Comparison of ENCODE assay signal across 1 cellular context in the genomic region with DNA sequence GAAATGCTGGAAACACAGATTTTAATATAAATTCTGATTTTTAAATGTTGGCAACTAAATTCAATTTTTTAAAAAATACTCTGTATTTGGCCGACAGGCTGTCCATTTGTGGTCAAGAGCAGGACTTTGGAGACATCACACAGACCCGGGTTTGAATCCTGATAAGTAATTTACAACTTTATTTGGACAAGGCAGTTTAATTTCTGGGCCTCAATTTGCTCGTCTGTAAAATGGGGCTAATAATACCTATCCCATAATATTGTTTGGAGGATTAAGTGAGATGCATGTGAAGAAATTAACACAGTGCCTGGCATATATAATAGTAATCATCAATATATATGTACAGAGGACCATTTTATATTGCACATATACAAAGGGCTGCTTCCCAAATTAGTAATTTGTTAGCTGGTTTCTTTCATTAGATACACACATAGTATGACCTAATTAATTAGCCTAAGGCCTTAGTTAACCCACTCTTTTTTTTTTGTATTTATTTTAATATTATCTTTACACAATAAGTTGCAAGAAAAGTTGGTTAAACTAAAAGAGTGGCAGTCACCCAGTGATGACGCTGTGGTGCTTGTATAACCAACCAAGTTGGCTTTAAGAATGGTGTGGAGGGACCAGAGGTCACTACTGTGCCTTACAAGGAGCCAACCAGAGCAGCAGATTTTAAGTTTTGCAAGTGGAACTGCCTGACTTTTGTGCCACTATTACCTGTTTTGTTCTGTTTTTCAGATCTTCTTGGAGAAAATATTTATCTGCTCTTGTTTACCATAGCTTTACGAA.
A peak's percentile ranks its signal among the peaks of the same experiment; 100 is the strongest.
TF ChIP-seq lines count a peak whose summit lies in the region.

No MANE protein-coding gene starts in this region.

TF ChIP-seq in K562, 482 proteins besides CTCF, POLR2A, EP300 and RAD21 (continued from another document and continues in another):
- TF ChIP-seq, protein P1, sequence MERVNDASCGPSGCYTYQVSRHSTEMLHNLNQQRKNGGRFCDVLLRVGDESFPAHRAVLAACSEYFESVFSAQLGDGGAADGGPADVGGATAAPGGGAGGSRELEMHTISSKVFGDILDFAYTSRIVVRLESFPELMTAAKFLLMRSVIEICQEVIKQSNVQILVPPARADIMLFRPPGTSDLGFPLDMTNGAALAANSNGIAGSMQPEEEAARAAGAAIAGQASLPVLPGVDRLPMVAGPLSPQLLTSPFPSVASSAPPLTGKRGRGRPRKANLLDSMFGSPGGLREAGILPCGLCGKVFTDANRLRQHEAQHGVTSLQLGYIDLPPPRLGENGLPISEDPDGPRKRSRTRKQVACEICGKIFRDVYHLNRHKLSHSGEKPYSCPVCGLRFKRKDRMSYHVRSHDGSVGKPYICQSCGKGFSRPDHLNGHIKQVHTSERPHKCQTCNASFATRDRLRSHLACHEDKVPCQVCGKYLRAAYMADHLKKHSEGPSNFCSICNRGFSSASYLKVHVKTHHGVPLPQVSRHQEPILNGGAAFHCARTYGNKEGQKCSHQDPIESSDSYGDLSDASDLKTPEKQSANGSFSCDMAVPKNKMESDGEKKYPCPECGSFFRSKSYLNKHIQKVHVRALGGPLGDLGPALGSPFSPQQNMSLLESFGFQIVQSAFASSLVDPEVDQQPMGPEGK (CRISPR knock-in tag; IDR thresholded peaks at IDR 0.05; ENCODE audit: borderline replicate concordance) = no peak
- TF ChIP-seq PPARD (CRISPR knock-in tag; IDR thresholded peaks at IDR 0.05) (no peak), SMARCE1 (IDR thresholded peaks at IDR 0.05) (no peak), MIER1 (IDR thresholded peaks at IDR 0.05; ENCODE audit: low read depth) (no peak), NRF1 (conservative IDR thresholded peaks at IDR 0.05 in 1 of 2, IDR thresholded peaks at IDR 0.05 in 1 of 2) (no peak), KDM2B (CRISPR knock-in tag; IDR thresholded peaks at IDR 0.05) (no peak), ZKSCAN8 (CRISPR knock-in tag; IDR thresholded peaks at IDR 0.05) (no peak; the same call in 1 of the 2 replicates), NR2C1 (IDR thresholded peaks at IDR 0.05) (peak; percentile 85), NR2C1 (tag; IDR thresholded peaks at IDR 0.05) (peak; percentile 73), SETDB1 (IDR thresholded peaks at IDR 0.05; ENCODE audit: low read length) (no peak), MED1 (CRISPR knock-in tag; IDR thresholded peaks at IDR 0.05; ENCODE audit: borderline replicate concordance) (no peak), MCM7 (IDR thresholded peaks at IDR 0.05) (no peak), MTA3 (IDR thresholded peaks at IDR 0.05; ENCODE audit: borderline replicate concordance) (no peak), TAF1 (IDR thresholded peaks at IDR 0.05; ENCODE audit: control insufficient read depth, extremely low read depth, insufficient read depth, low read length, severe bottlenecking) (peak; percentile 19), SNIP1 (IDR thresholded peaks at IDR 0.05; ENCODE audit: low read depth) (no peak), ADNP (tag; IDR thresholded peaks at IDR 0.05) (peak; percentile 100), CHD2 (IDR thresholded peaks at IDR 0.05; ENCODE audit: low read depth, low read length) (no peak), ZNF174 (CRISPR knock-in tag; IDR thresholded peaks at IDR 0.05) (no peak), ZBTB7A (IDR thresholded peaks at IDR 0.05; ENCODE audit: borderline replicate concordance, control insufficient read depth, low read depth, low read length) (no peak), RFX5 (IDR thresholded peaks at IDR 0.05; ENCODE audit: low read depth, low read length) (no peak), FOXM1 (IDR thresholded peaks at IDR 0.05; ENCODE audit: low read depth) (peak; percentile 9; the same call in 1 of the 2 replicates), FOXM1 (CRISPR knock-in tag; IDR thresholded peaks at IDR 0.05; ENCODE audit: low read depth) (no peak), GTF2E2 (tag; IDR thresholded peaks at IDR 0.05) (0 out of 2 replicates have a peak, but pooled peaks have one; percentile 23), CBFA2T3 (IDR thresholded peaks at IDR 0.05) (no peak), CTBP1 (IDR thresholded peaks at IDR 0.05; ENCODE audit: borderline replicate concordance) (no peak), ZKSCAN3 (CRISPR knock-in tag; IDR thresholded peaks at IDR 0.05) (no peak), RFX1 (IDR thresholded peaks at IDR 0.05) (no peak), ZNF75A (CRISPR knock-in tag; IDR thresholded peaks at IDR 0.05) (no peak), RBM25 (IDR thresholded peaks at IDR 0.05; ENCODE audit: low read depth, low read length, severe bottlenecking) (peak; percentile 99), KDM4B (IDR thresholded peaks at IDR 0.05; ENCODE audit: borderline replicate concordance in 2 of 2, low read depth in 1 of 2) (no peak), ARID1B (IDR thresholded peaks at IDR 0.05) (0 out of 2 replicates have a peak, but pooled peaks have one; percentile 4), TARDBP (IDR thresholded peaks at IDR 0.05) (no peak), ZFPM2 (CRISPR knock-in tag; IDR thresholded peaks at IDR 0.05) (no peak), FOXJ2 (tag; IDR thresholded peaks at IDR 0.05) (no peak), ARHGAP35 (IDR thresholded peaks at IDR 0.05; ENCODE audit: partially characterized antibody) (no peak), CBX3 (IDR thresholded peaks at IDR 0.05; ENCODE audit: borderline replicate concordance in 1 of 2, low read length in 2 of 2) (peak in 1 of 2 experiments; percentile 90; a peak in 1 of 3 replicates), SRSF9 (IDR thresholded peaks at IDR 0.05; ENCODE audit: borderline replicate concordance, low read depth, low read length) (no peak), PML (IDR thresholded peaks at IDR 0.05; ENCODE audit: low read length) (no peak)
- TF ChIP-seq, protein P2, sequence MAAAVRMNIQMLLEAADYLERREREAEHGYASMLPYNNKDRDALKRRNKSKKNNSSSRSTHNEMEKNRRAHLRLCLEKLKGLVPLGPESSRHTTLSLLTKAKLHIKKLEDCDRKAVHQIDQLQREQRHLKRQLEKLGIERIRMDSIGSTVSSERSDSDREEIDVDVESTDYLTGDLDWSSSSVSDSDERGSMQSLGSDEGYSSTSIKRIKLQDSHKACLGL (CRISPR knock-in tag; IDR thresholded peaks at IDR 0.05; ENCODE audit: borderline replicate concordance, poor library complexity, severe bottlenecking) = no peak
- TF ChIP-seq, protein P3, sequence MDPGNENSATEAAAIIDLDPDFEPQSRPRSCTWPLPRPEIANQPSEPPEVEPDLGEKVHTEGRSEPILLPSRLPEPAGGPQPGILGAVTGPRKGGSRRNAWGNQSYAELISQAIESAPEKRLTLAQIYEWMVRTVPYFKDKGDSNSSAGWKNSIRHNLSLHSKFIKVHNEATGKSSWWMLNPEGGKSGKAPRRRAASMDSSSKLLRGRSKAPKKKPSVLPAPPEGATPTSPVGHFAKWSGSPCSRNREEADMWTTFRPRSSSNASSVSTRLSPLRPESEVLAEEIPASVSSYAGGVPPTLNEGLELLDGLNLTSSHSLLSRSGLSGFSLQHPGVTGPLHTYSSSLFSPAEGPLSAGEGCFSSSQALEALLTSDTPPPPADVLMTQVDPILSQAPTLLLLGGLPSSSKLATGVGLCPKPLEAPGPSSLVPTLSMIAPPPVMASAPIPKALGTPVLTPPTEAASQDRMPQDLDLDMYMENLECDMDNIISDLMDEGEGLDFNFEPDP (CRISPR knock-in tag; IDR thresholded peaks at IDR 0.05) = no peak
- TF ChIP-seq, protein P4, sequence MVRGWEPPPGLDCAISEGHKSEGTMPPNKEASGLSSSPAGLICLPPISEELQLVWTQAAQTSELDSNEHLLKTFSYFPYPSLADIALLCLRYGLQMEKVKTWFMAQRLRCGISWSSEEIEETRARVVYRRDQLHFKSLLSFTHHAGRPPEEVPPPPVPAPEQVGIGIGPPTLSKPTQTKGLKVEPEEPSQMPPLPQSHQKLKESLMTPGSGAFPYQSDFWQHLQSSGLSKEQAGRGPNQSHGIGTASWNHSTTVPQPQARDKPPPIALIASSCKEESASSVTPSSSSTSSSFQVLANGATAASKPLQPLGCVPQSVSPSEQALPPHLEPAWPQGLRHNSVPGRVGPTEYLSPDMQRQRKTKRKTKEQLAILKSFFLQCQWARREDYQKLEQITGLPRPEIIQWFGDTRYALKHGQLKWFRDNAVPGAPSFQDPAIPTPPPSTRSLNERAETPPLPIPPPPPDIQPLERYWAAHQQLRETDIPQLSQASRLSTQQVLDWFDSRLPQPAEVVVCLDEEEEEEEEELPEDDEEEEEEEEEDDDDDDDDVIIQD (CRISPR knock-in tag; IDR thresholded peaks at IDR 0.05) = no peak
- TF ChIP-seq, protein P5, sequence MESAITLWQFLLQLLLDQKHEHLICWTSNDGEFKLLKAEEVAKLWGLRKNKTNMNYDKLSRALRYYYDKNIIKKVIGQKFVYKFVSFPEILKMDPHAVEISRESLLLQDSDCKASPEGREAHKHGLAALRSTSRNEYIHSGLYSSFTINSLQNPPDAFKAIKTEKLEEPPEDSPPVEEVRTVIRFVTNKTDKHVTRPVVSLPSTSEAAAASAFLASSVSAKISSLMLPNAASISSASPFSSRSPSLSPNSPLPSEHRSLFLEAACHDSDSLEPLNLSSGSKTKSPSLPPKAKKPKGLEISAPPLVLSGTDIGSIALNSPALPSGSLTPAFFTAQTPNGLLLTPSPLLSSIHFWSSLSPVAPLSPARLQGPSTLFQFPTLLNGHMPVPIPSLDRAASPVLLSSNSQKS (CRISPR knock-in tag; IDR thresholded peaks at IDR 0.05) = no peak
- TF ChIP-seq, protein P6, sequence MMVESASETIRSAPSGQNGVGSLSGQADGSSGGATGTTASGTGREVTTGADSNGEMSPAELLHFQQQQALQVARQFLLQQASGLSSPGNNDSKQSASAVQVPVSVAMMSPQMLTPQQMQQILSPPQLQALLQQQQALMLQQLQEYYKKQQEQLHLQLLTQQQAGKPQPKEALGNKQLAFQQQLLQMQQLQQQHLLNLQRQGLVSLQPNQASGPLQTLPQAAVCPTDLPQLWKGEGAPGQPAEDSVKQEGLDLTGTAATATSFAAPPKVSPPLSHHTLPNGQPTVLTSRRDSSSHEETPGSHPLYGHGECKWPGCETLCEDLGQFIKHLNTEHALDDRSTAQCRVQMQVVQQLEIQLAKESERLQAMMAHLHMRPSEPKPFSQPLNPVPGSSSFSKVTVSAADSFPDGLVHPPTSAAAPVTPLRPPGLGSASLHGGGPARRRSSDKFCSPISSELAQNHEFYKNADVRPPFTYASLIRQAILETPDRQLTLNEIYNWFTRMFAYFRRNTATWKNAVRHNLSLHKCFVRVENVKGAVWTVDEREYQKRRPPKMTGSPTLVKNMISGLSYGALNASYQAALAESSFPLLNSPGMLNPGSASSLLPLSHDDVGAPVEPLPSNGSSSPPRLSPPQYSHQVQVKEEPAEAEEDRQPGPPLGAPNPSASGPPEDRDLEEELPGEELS (CRISPR knock-in tag; IDR thresholded peaks at IDR 0.05; ENCODE audit: borderline replicate concordance) = no peak
- TF ChIP-seq, protein P7, sequence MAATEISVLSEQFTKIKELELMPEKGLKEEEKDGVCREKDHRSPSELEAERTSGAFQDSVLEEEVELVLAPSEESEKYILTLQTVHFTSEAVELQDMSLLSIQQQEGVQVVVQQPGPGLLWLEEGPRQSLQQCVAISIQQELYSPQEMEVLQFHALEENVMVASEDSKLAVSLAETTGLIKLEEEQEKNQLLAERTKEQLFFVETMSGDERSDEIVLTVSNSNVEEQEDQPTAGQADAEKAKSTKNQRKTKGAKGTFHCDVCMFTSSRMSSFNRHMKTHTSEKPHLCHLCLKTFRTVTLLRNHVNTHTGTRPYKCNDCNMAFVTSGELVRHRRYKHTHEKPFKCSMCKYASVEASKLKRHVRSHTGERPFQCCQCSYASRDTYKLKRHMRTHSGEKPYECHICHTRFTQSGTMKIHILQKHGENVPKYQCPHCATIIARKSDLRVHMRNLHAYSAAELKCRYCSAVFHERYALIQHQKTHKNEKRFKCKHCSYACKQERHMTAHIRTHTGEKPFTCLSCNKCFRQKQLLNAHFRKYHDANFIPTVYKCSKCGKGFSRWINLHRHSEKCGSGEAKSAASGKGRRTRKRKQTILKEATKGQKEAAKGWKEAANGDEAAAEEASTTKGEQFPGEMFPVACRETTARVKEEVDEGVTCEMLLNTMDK (IDR thresholded peaks at IDR 0.05; ENCODE audit: borderline replicate concordance, insufficient read depth, low read depth, low read length, poor library complexity, severe bottlenecking) = no peak
- TF ChIP-seq, protein P8, sequence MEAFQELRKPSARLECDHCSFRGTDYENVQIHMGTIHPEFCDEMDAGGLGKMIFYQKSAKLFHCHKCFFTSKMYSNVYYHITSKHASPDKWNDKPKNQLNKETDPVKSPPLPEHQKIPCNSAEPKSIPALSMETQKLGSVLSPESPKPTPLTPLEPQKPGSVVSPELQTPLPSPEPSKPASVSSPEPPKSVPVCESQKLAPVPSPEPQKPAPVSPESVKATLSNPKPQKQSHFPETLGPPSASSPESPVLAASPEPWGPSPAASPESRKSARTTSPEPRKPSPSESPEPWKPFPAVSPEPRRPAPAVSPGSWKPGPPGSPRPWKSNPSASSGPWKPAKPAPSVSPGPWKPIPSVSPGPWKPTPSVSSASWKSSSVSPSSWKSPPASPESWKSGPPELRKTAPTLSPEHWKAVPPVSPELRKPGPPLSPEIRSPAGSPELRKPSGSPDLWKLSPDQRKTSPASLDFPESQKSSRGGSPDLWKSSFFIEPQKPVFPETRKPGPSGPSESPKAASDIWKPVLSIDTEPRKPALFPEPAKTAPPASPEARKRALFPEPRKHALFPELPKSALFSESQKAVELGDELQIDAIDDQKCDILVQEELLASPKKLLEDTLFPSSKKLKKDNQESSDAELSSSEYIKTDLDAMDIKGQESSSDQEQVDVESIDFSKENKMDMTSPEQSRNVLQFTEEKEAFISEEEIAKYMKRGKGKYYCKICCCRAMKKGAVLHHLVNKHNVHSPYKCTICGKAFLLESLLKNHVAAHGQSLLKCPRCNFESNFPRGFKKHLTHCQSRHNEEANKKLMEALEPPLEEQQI (IDR thresholded peaks at IDR 0.05) = 0 out of 2 replicates have a peak, but pooled peaks have one; percentile 73
- TF ChIP-seq, protein P9, sequence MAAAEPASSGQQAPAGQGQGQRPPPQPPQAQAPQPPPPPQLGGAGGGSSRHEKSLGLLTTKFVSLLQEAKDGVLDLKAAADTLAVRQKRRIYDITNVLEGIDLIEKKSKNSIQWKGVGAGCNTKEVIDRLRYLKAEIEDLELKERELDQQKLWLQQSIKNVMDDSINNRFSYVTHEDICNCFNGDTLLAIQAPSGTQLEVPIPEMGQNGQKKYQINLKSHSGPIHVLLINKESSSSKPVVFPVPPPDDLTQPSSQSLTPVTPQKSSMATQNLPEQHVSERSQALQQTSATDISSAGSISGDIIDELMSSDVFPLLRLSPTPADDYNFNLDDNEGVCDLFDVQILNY (CRISPR knock-in tag; IDR thresholded peaks at IDR 0.05) = no peak
- TF ChIP-seq, protein P10, sequence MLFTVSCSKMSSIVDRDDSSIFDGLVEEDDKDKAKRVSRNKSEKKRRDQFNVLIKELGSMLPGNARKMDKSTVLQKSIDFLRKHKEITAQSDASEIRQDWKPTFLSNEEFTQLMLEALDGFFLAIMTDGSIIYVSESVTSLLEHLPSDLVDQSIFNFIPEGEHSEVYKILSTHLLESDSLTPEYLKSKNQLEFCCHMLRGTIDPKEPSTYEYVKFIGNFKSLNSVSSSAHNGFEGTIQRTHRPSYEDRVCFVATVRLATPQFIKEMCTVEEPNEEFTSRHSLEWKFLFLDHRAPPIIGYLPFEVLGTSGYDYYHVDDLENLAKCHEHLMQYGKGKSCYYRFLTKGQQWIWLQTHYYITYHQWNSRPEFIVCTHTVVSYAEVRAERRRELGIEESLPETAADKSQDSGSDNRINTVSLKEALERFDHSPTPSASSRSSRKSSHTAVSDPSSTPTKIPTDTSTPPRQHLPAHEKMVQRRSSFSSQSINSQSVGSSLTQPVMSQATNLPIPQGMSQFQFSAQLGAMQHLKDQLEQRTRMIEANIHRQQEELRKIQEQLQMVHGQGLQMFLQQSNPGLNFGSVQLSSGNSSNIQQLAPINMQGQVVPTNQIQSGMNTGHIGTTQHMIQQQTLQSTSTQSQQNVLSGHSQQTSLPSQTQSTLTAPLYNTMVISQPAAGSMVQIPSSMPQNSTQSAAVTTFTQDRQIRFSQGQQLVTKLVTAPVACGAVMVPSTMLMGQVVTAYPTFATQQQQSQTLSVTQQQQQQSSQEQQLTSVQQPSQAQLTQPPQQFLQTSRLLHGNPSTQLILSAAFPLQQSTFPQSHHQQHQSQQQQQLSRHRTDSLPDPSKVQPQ (CRISPR knock-in tag; IDR thresholded peaks at IDR 0.05; ENCODE audit: borderline replicate concordance) = no peak
